11 cellular contexts compared by ENCODE assay signal in the genomic region with DNA sequence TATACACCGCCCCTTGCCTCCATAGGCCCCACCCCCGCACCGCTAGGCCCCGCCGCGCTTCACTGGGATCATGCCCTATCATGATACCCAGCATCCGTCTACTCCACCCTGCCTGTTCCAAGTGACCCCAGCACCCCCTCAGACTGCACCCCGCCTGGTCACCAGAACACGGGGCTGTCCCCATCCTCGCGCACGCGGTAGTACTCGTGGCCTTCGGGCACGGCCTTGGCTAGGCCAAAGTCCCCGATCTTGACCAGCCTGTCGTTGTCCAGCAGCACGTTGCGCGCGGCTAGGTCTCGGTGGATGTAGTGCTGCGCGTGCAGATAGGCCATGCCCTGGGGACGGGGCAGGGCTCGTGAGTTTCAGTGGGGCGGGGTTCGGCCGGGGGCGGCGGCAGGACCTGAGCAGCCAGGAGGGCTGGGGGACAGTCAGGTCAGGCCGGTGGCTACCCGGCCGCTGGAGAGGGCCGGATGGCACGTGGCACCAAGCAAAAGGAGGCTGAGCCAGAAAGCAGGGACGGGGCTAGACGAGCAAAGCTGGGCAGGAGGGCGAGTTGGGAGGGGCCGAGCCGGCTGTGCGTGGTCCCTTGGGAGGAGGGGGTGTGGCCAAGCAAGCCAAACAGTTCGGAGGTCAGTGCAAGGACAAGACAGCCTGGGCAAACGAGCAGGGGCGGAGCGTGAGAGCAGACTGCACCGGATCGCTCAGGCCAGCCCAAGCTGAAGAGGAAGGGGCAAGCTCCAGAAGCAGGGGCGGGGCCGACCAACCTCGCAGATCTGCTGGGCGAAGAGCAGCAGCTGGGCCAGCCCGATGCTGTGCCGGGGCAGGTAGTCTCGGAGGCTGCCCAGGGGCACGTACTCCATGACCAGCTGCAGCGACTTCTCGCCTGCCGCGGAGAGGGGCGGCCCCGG. TPM values are rescaled to one million over a fixed set of nuclear protein-coding genes. Genes with fewer than 3 reads are reported as not detected.
DNase-seq lines count a peak whose midpoint lies in the region; ATAC-seq and TF ChIP-seq lines count a peak whose summit lies in the region.
"Had no signal": no experiment of that assay in that cellular context is flagged by ENCODE, and none has a peak within 500 bp of the region (broad histone marks: within the 10 kb centered on the region; RNA-seq: fewer than 3 reads in every experiment).

No MANE protein-coding gene starts in this region.

- H3K9me2 ChIP-seq in GM23248 (ENCODE audit: insufficient read depth), result no peaks in the 10 kb centered on the region

- intact Hi-C loops in esophagus muscularis mucosa (cut with DNase I), result no loop called here

- H3K4me3 ChIP-seq in esophagus muscularis mucosa, result peak overlapping the region in 3 of 4 donors; percentile 9 to 14 (median 13)
- H3K4me3 ChIP-seq in GM23248, result no peak overlapping the region

- peaks cover 20 to 83% (median 73%) of the 10 kb centered on the region in 4 donors for H3K36me3 ChIP-seq in esophagus muscularis mucosa
- peaks cover 10% of the 10 kb centered on the region; the same call in 1 of the 2 replicates for H3K36me3 ChIP-seq in GM23248 (ENCODE audit: low read depth)

- H3K27me3 ChIP-seq in esophagus muscularis mucosa (no peaks in the 10 kb centered on the region), GM23248 (replicated peaks; ENCODE audit: insufficient read depth) (no peaks in the 10 kb centered on the region)

- H4K20me1 ChIP-seq in GM23248 (ENCODE audit: insufficient read depth), result no peaks in the 10 kb centered on the region

- no peak overlapping the region for H2AFZ ChIP-seq in GM23248

- no peak for TF ChIP-seq POLR2A in esophagus muscularis mucosa (IDR thresholded peaks at IDR 0.05; ENCODE audit: low read depth)

- peak; percentile 85 for ATAC-seq in left lobe of liver
- no peak for ATAC-seq in stimulated activated naive B cell treated with anti-CD40 and anti-IgM and Interleukin-4, amounts not matched to agents 10 μg/mL and 1 μg/mL and 100 μg/mL, for 72 hours (replicated peaks)

- H3K27ac Mint-ChIP-seq in stimulated activated naive B cell treated with anti-CD40 and anti-IgM and Interleukin-4, amounts not matched to agents 10 μg/mL and 1 μg/mL and 100 μg/mL, for 72 hours, result peak overlapping the region; percentile 51
- H3K27ac Mint-ChIP-seq: CD8-positive, alpha-beta T cell had no signal

- H3K4me3 Mint-ChIP-seq in stimulated activated naive B cell treated with anti-CD40 and anti-IgM and Interleukin-4, amounts not matched to agents 10 μg/mL and 1 μg/mL and 100 μg/mL, for 72 hours, result no peak overlapping the region
- H3K4me3 Mint-ChIP-seq: activated naive CD4-positive, alpha-beta T cell treated with anti-CD3 and anti-CD28 coated beads, Interleukin-2, amount 50 U/mL, for 24 hours; CD8-positive, alpha-beta T cell had no signal

- H3K79me2 ChIP-seq in GM23248 (ENCODE audit: insufficient read depth), result no peaks in the 10 kb centered on the region

- TF ChIP-seq CTCF in esophagus muscularis mucosa (IDR thresholded peaks at IDR 0.05), result no peak

- WGBS in esophagus muscularis mucosa, result 68% methylated on average over 44 of the region's 63 CpGs
- 87 to 90% methylated on average over 36 to 63 of the region's 63 CpGs for WGBS in GM23248 (ENCODE audit: low coverage in 1 of 2, low lambda C conversion rate in 2 of 2, missing lambda C conversion rate in 2 of 2), 2 experiments

- no peak for TF ChIP-seq EP300 in esophagus muscularis mucosa (IDR thresholded peaks at IDR 0.05)

- no peaks in the 10 kb centered on the region for H3F3A ChIP-seq in GM23248 (ENCODE audit: insufficient read depth)

- DNase-seq in NCI-H2171 (lab: John Stamatoyannopoulos, UW) (peak; percentile 78), esophagus muscularis mucosa (ENCODE audit: extremely low spot score) (no peak), left lobe of liver (ENCODE audit: low spot score) (peak; percentile 93), GM23248 (no peak), NOMO-1 treated with DMSO at 0.1 percent for 48 hours (lab: John Stamatoyannopoulos, UW; ENCODE audit: unreplicated experiment) (no peak), NCI-H1436 treated with DMSO at 0.1 percent for 48 hours (lab: John Stamatoyannopoulos, UW) (no peak)
- no peak for DNase-seq in stimulated activated naive B cell treated with anti-CD40 and anti-IgM and Interleukin-4, amounts not matched to agents 10 μg/mL and 1 μg/mL and 100 μg/mL, for 72 hours
- DNase-seq in stimulated activated CD4-positive, alpha-beta T cell treated with anti-CD3 and anti-CD28 coated beads, Interleukin-4, amount 100 ng/mL, for 24 hours, result no peak
- DNase-seq: NCI-H446 had no signal

- H3K27me3 Mint-ChIP-seq in stimulated activated naive B cell treated with anti-CD40 and anti-IgM and Interleukin-4, amounts not matched to agents 10 μg/mL and 1 μg/mL and 100 μg/mL, for 72 hours, result no peaks in the 10 kb centered on the region
- H3K27me3 Mint-ChIP-seq: activated naive CD4-positive, alpha-beta T cell treated with anti-CD3 and anti-CD28 coated beads, Interleukin-2, amount 50 U/mL, for 24 hours had no signal

- peak overlapping the region in 3 of 4 donors; percentile 35 to 55 (median 36) for H3K27ac ChIP-seq in esophagus muscularis mucosa (replicated peaks in 1 of 4)
- H3K27ac ChIP-seq in GM23248, result no peak overlapping the region

- H3K9me3 ChIP-seq in esophagus muscularis mucosa, result no peaks in the 10 kb centered on the region
- H3K9me3 ChIP-seq in GM23248 (ENCODE audit: low read depth), result no peaks in the 10 kb centered on the region

- H3K4me1 ChIP-seq in esophagus muscularis mucosa (peaks cover 6 to 12% (median 9%) of the 10 kb centered on the region in 4 donors), GM23248 (ENCODE audit: insufficient read depth) (no peaks in the 10 kb centered on the region)

- H3K4me2 ChIP-seq in GM23248 (ENCODE audit: unreplicated experiment), result no peak overlapping the region

- in situ Hi-C loops in GM23248 (cut with MboI), result no loop called here

- peaks cover 40 to 67% of the 10 kb centered on the region in 2 donors for H3K36me3 Mint-ChIP-seq in stimulated activated naive B cell treated with anti-CD40 and anti-IgM and Interleukin-4, amounts not matched to agents 10 μg/mL and 1 μg/mL and 100 μg/mL, for 72 hours

- no peaks in the 10 kb centered on the region for H3K9me3 Mint-ChIP-seq in stimulated activated naive B cell treated with anti-CD40 and anti-IgM and Interleukin-4, amounts not matched to agents 10 μg/mL and 1 μg/mL and 100 μg/mL, for 72 hours
- H3K9me3 Mint-ChIP-seq: activated naive CD4-positive, alpha-beta T cell treated with anti-CD3 and anti-CD28 coated beads, Interleukin-2, amount 50 U/mL, for 24 hours; CD8-positive, alpha-beta T cell had no signal

- peaks cover 0 to 2% of the 10 kb centered on the region in 2 donors for H3K4me1 Mint-ChIP-seq in stimulated activated naive B cell treated with anti-CD40 and anti-IgM and Interleukin-4, amounts not matched to agents 10 μg/mL and 1 μg/mL and 100 μg/mL, for 72 hours
- H3K4me1 Mint-ChIP-seq: activated naive CD4-positive, alpha-beta T cell treated with anti-CD3 and anti-CD28 coated beads, Interleukin-2, amount 50 U/mL, for 24 hours had no signal

- H3K9ac ChIP-seq in GM23248, result no peak overlapping the region

RNA-seq across cellular contexts. Expression of gene ICAM3, which starts 13.6 kb away (rescaled TPM):
- 10 to 100 TPM in 1 of 4 donors, 1 to 10 TPM in 3; 2.9 to 10.9 (median 5.2) TPM for total RNA-seq in esophagus muscularis mucosa
- 38.6 TPM for total RNA-seq in left lobe of liver
- total RNA-seq in GM23248 (2014; rRNA removed; shearing (Covaris generic)), result 3.4 and 8.6 TPM in 2 replicates
- 23.1 and 23.4 TPM in 2 replicates for polyA plus RNA-seq in GM23248 (2016; fragmentation: Nextera tagmentation; extraction: Ambion mirVana)

RNA-seq across cellular contexts. Expression of gene RAVER1, which starts 19.7 kb away (rescaled TPM):
- total RNA-seq in esophagus muscularis mucosa (10 to 100 TPM; 23.7 to 42.2 (median 30.2) TPM), left lobe of liver (11.3 TPM)
- 23.0 and 27.1 TPM in 2 replicates for total RNA-seq in GM23248 (2014; rRNA removed; shearing (Covaris generic))
- polyA plus RNA-seq in GM23248 (2016; fragmentation: Nextera tagmentation; extraction: Ambion mirVana), result 28.7 and 29.2 TPM in 2 replicates

RNA-seq across cellular contexts. Expression of gene TYK2, which starts 27.4 kb away (rescaled TPM):
- total RNA-seq in esophagus muscularis mucosa (10 to 100 TPM; 50.5 to 71.6 (median 65.9) TPM), left lobe of liver (78.8 TPM)
- 64.1 and 85.5 TPM in 2 replicates for total RNA-seq in GM23248 (2014; rRNA removed; shearing (Covaris generic))
- polyA plus RNA-seq in GM23248 (2016; fragmentation: Nextera tagmentation; extraction: Ambion mirVana), result 54.3 and 60.4 TPM in 2 replicates

RNA-seq across cellular contexts. Expression of gene FDX2, which starts 37.2 kb away (rescaled TPM):
- 10 to 100 TPM; 16.6 to 29.6 (median 26.5) TPM for total RNA-seq in esophagus muscularis mucosa
- total RNA-seq in left lobe of liver, result 11.0 TPM
- total RNA-seq in GM23248 (2014; rRNA removed; shearing (Covaris generic)), result 46.6 and 50.2 TPM in 2 replicates
- 48.9 and 49.2 TPM in 2 replicates for polyA plus RNA-seq in GM23248 (2016; fragmentation: Nextera tagmentation; extraction: Ambion mirVana)

RNA-seq across cellular contexts. Expression of gene ZGLP1, which starts 43.4 kb away (rescaled TPM):
- total RNA-seq in esophagus muscularis mucosa (1 to 10 TPM in 3 of 4 donors, under 1 TPM in 1; 0.58 to 1.2 (median 1.2) TPM), left lobe of liver (4.2 TPM)
- 1.8 and 2.5 TPM in 2 replicates for total RNA-seq in GM23248 (2014; rRNA removed; shearing (Covaris generic))
- 1.4 and 1.8 TPM in 2 replicates for polyA plus RNA-seq in GM23248 (2016; fragmentation: Nextera tagmentation; extraction: Ambion mirVana)

Comparison
In these comparisons a context has a peak if more than half of its experiments do, and no peak if none do; other contexts are left out.
1. DNase-seq: peak in NCI-H2171 (single experiment) and left lobe of liver (single experiment); none in esophagus muscularis mucosa (single experiment), stimulated activated naive B cell treated with anti-CD40 and anti-IgM and Interleukin-4, amounts not matched to agents 10 μg/mL and 1 μg/mL and 100 μg/mL, for 72 hours (single experiment), stimulated activated CD4-positive, alpha-beta T cell treated with anti-CD3 and anti-CD28 coated beads, Interleukin-4, amount 100 ng/mL, for 24 hours (single experiment), GM23248 (single experiment), NOMO-1 treated with DMSO at 0.1 percent for 48 hours (single experiment) and NCI-H1436 treated with DMSO at 0.1 percent for 48 hours (single experiment).